In genomic region chr2:48227617-48228344, GRCh38 we compare ENCODE assay signal across 9 cellular contexts.
DNase-seq lines count a peak whose midpoint lies in the region; ATAC-seq and TF ChIP-seq lines count a peak whose summit lies in the region.
"Had no signal": no experiment of that assay in that cellular context is flagged by ENCODE, and none has a peak within 500 bp of the region (broad histone marks: within the 10 kb centered on the region; RNA-seq: fewer than 3 reads in every experiment).

No MANE protein-coding gene starts in this region.

- no peak overlapping the region for H3K4me3 Mint-ChIP-seq in activated T-helper 1 cell treated with anti-CD3 and anti-CD28 coated beads, Interleukin-12 subunit alpha, Interleukin-12 subunit beta, Interleukin-2, Interleukin-4 antibody, amounts not matched to agents 30 ng/mL and 10 ng/mL and 1 ng/mL, durations not matched to agents 14 hours and 24 hours and 36 hours
- no peak overlapping the region for H3K4me3 Mint-ChIP-seq in activated CD8-positive, alpha-beta T cell treated with anti-CD3 and anti-CD28 coated beads, Interleukin-2, amount 10 ng/mL, durations not matched to agents 7 days and 5 days
- H3K4me3 Mint-ChIP-seq: central memory CD8-positive, alpha-beta T cell had no signal

- H3K4me1 ChIP-seq in spleen: peaks cover 0 to 30% (median 20%) of the 10 kb centered on the region in 6 donors

- peaks cover 2% of the 10 kb centered on the region for H3K36me3 Mint-ChIP-seq in activated T-helper 1 cell treated with anti-CD3 and anti-CD28 coated beads, Interleukin-12 subunit alpha, Interleukin-12 subunit beta, Interleukin-2, Interleukin-4 antibody, amounts not matched to agents 30 ng/mL and 10 ng/mL and 1 ng/mL, durations not matched to agents 14 hours and 24 hours and 36 hours (ENCODE audit: low read depth)
- no peaks in the 10 kb centered on the region for H3K36me3 Mint-ChIP-seq in activated CD8-positive, alpha-beta T cell treated with anti-CD3 and anti-CD28 coated beads, Interleukin-2, amount 10 ng/mL, durations not matched to agents 7 days and 5 days (ENCODE audit: low read depth)

- ATAC-seq in GM19324 (IDR thresholded peaks at IDR 0.05; ENCODE audit: low FRiP score, unreplicated experiment) (peak; percentile 70), HG02943 (IDR thresholded peaks at IDR 0.05; ENCODE audit: low read depth, unreplicated experiment) (peak; percentile 66)
- no peak for ATAC-seq in activated CD8-positive, alpha-beta T cell treated with anti-CD3 and anti-CD28 coated beads, Interleukin-2, amount 10 ng/mL, durations not matched to agents 7 days and 5 days

- peaks cover 3% of the 10 kb centered on the region for H3K4me1 Mint-ChIP-seq in activated T-helper 1 cell treated with anti-CD3 and anti-CD28 coated beads, Interleukin-12 subunit alpha, Interleukin-12 subunit beta, Interleukin-2, Interleukin-4 antibody, amounts not matched to agents 30 ng/mL and 10 ng/mL and 1 ng/mL, durations not matched to agents 14 hours and 24 hours and 36 hours (ENCODE audit: low read depth)
- H3K4me1 Mint-ChIP-seq in activated CD8-positive, alpha-beta T cell treated with anti-CD3 and anti-CD28 coated beads, Interleukin-2, amount 10 ng/mL, durations not matched to agents 7 days and 5 days (ENCODE audit: low read depth): peaks cover 2% of the 10 kb centered on the region

- WGBS in spleen, 5 donors: 17 to 47% (median 34%) methylated on average over 3 of the region's 3 CpGs

- H3K27me3 ChIP-seq in spleen (replicated peaks in 1 of 7): no peaks in the 10 kb centered on the region

- no peaks in the 10 kb centered on the region for H3K9me3 ChIP-seq in spleen

- CTCF ChIA-PET in activated CD8-positive, alpha-beta T cell treated with anti-CD3 and anti-CD28 coated beads, Interleukin-2, amount 10 ng/mL, durations not matched to agents 7 days and 5 days (lab: Charles Lee): interaction anchor here (0.7 kb wide), 1 partner anchor 29 kb away, joined by 4 read pairs; no protein-coding TSS in a partner anchor

- TF ChIP-seq POLR2A in spleen (IDR thresholded peaks at IDR 0.05): no peak

- TF ChIP-seq CTCF in spleen (IDR thresholded peaks at IDR 0.05 in 8 of 11, conservative IDR thresholded peaks at IDR 0.05 in 3 of 11): no peak

- intact Hi-C loops in spleen (cut with DNase I; ENCODE audit: low total_unique reads): no loop called here
- intact Hi-C loops in activated T-helper 1 cell treated with anti-CD3 and anti-CD28 coated beads, Interleukin-12 subunit alpha, Interleukin-12 subunit beta, Interleukin-2, Interleukin-4 antibody, amounts not matched to agents 30 ng/mL and 10 ng/mL and 1 ng/mL, durations not matched to agents 14 hours and 24 hours and 36 hours (cut with micrococcal nuclease): no loop called here

- H3K27ac ChIP-seq in spleen: peak overlapping the region in 7 of 8 donors; percentile 9 to 76 (median 41)

- POLR2A ChIA-PET in activated CD8-positive, alpha-beta T cell treated with anti-CD3 and anti-CD28 coated beads, Interleukin-2, amount 10 ng/mL, durations not matched to agents 7 days and 5 days (lab: Charles Lee): no interaction called here

- H3K4me3 ChIP-seq in spleen: peak overlapping the region in 1 of 8 donors; percentile 20

- no peaks in the 10 kb centered on the region for H3K36me3 ChIP-seq in spleen

- peaks cover 5% of the 10 kb centered on the region for H3K27me3 Mint-ChIP-seq in activated T-helper 1 cell treated with anti-CD3 and anti-CD28 coated beads, Interleukin-12 subunit alpha, Interleukin-12 subunit beta, Interleukin-2, Interleukin-4 antibody, amounts not matched to agents 30 ng/mL and 10 ng/mL and 1 ng/mL, durations not matched to agents 14 hours and 24 hours and 36 hours (ENCODE audit: insufficient read depth)
- no peaks in the 10 kb centered on the region for H3K27me3 Mint-ChIP-seq in activated CD8-positive, alpha-beta T cell treated with anti-CD3 and anti-CD28 coated beads, Interleukin-2, amount 10 ng/mL, durations not matched to agents 7 days and 5 days (ENCODE audit: low read depth)
- H3K27me3 Mint-ChIP-seq: central memory CD8-positive, alpha-beta T cell had no signal

- DNase-seq in NOMO-1 treated with dmso at 0.1 percent for 144 hours (lab: John Stamatoyannopoulos, UW; ENCODE audit: unreplicated experiment): peak; percentile 82
- DNase-seq in spleen: no peak
- no peak for DNase-seq in globus pallidus (ENCODE audit: low spot score)
- DNase-seq in activated T-helper 1 cell treated with anti-CD3 and anti-CD28 coated beads, Interleukin-12 subunit alpha, Interleukin-12 subunit beta, Interleukin-2, Interleukin-4 antibody, amounts not matched to agents 30 ng/mL and 10 ng/mL and 1 ng/mL, durations not matched to agents 14 hours and 24 hours and 36 hours (ENCODE audit: low spot score): no peak
- DNase-seq in activated CD8-positive, alpha-beta T cell treated with anti-CD3 and anti-CD28 coated beads, Interleukin-2, amount 10 ng/mL, durations not matched to agents 7 days and 5 days: no peak
- DNase-seq: NCI-H2227 treated with DMSO at 0.1 percent for 48 hours had no signal

- H3K27ac Mint-ChIP-seq in activated T-helper 1 cell treated with anti-CD3 and anti-CD28 coated beads, Interleukin-12 subunit alpha, Interleukin-12 subunit beta, Interleukin-2, Interleukin-4 antibody, amounts not matched to agents 30 ng/mL and 10 ng/mL and 1 ng/mL, durations not matched to agents 14 hours and 24 hours and 36 hours: no peak overlapping the region
- no peak overlapping the region for H3K27ac Mint-ChIP-seq in activated CD8-positive, alpha-beta T cell treated with anti-CD3 and anti-CD28 coated beads, Interleukin-2, amount 10 ng/mL, durations not matched to agents 7 days and 5 days

- no peaks in the 10 kb centered on the region for H3K9me3 Mint-ChIP-seq in activated T-helper 1 cell treated with anti-CD3 and anti-CD28 coated beads, Interleukin-12 subunit alpha, Interleukin-12 subunit beta, Interleukin-2, Interleukin-4 antibody, amounts not matched to agents 30 ng/mL and 10 ng/mL and 1 ng/mL, durations not matched to agents 14 hours and 24 hours and 36 hours
- no peaks in the 10 kb centered on the region for H3K9me3 Mint-ChIP-seq in activated CD8-positive, alpha-beta T cell treated with anti-CD3 and anti-CD28 coated beads, Interleukin-2, amount 10 ng/mL, durations not matched to agents 7 days and 5 days (ENCODE audit: insufficient read depth)
- H3K9me3 Mint-ChIP-seq: central memory CD8-positive, alpha-beta T cell had no signal
